10 cellular contexts compared by ENCODE assay signal in the genomic region with DNA sequence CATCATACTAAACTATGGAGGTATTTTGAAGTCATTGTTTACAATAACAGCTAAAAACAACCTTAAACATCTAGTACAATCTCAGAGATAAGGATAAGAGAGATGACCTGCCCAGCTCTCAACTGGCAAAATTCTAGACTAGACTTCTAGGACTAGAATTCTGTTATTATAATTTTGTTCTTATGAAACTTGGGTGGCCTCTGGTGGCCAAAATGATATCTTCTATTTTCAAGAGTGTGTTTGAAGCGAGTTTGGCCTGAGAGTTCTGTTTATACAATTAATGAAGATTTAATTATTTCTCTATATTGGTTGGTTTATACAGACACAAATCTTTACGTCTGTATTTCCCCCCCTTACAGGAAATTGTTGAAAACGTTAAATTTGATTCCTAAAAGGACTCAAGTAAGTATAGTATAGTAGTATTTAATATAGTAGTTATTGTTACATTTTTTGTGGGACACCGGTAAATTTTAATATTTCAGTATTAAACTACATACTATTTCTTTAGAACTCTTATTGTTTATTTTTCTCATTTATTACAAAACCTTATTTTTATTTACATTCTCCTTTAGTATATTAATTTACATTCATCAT. TPM values are rescaled to one million over a fixed set of nuclear protein-coding genes. Genes with fewer than 3 reads are reported as not detected.
DNase-seq lines count a peak whose midpoint lies in the region; ATAC-seq, FAIRE-seq and TF ChIP-seq lines count a peak whose summit lies in the region.
"Had no signal": no experiment of that assay in that cellular context is flagged by ENCODE, and none has a peak within 500 bp of the region (broad histone marks: within the 10 kb centered on the region; RNA-seq: fewer than 3 reads in every experiment).

No MANE protein-coding gene starts in this region.

- BruUV-seq in OCI-LY7 (replicated peaks; lab: Mats Ljungman, UMichigan): no TSS peak

- no peaks in the 10 kb centered on the region for H3K9me3 ChIP-seq in OCI-LY7 (ENCODE audit: low read length)
- H3K9me3 ChIP-seq in lung (ENCODE audit: control insufficient read depth in 2 of 2, insufficient read depth in 1 of 2, low read length in 1 of 2): no peaks in the 10 kb centered on the region

- no peaks in the 10 kb centered on the region for H3K9me3 Mint-ChIP-seq in WTC11
- H3K9me3 Mint-ChIP-seq: activated naive CD8-positive, alpha-beta T cell treated with anti-CD3 and anti-CD28 coated beads, Interleukin-2, amount 10 ng/mL, durations not matched to agents 7 days and 5 days; CD8-positive, alpha-beta memory T cell had no signal

- H3K4me1 Mint-ChIP-seq in WTC11: peaks cover 53% of the 10 kb centered on the region

- intact Hi-C loops in OCI-LY7 (cut with micrococcal nuclease; ENCODE audit: unreplicated experiment): loop anchor here (2.0 kb wide), 2 partner anchors 204 to 308 kb away; no protein-coding TSS in a partner anchor

- H3K4me3 ChIP-seq in OCI-LY7 (ENCODE audit: low read depth, low read length, poor library complexity, severe bottlenecking): no peak overlapping the region
- no peak overlapping the region for H3K4me3 ChIP-seq in lung

- H3K27me3 ChIP-seq in lung (ENCODE audit: control insufficient read depth, insufficient read depth): no peaks in the 10 kb centered on the region

- H4K20me1 ChIP-seq in OCI-LY7 (ENCODE audit: insufficient read depth, low read length): peaks cover 50% of the 10 kb centered on the region

- POLR2A ChIA-PET in OCI-LY7 (lab: Charles Lee): interaction anchor here (1.1 kb wide), 1 partner anchor 93 kb away, joined by 4 read pairs; no protein-coding TSS in a partner anchor
- POLR2A ChIA-PET in WTC11 (lab: Charles Lee): no interaction called here

- H3K4me3 Mint-ChIP-seq in WTC11: no peak overlapping the region
- H3K4me3 Mint-ChIP-seq: activated naive CD8-positive, alpha-beta T cell treated with anti-CD3 and anti-CD28 coated beads, Interleukin-2, amount 10 ng/mL, durations not matched to agents 7 days and 5 days; CD8-positive, alpha-beta memory T cell had no signal

- WGBS in lung, 2 donors: 35 to 36% methylated on average over 4 of the region's 4 CpGs

- peaks cover 98% of the 10 kb centered on the region for H3K79me2 ChIP-seq in OCI-LY7 (ENCODE audit: insufficient read depth, low read depth, low read length)

- CTCF ChIA-PET in OCI-LY7 (lab: Charles Lee; ENCODE audit: unreplicated experiment) (no interaction called here), WTC11 (lab: Charles Lee) (interaction anchor here (1.0 to 1.8 kb wide), 3 partner anchors 8 to 187 kb away, joined by 3 to 4 read pairs (median 3); partner anchors contain the start of gene GXYLT1)

- no peaks in the 10 kb centered on the region for H3K27me3 Mint-ChIP-seq in WTC11 (ENCODE audit: low read depth)
- H3K27me3 Mint-ChIP-seq: activated naive CD8-positive, alpha-beta T cell treated with anti-CD3 and anti-CD28 coated beads, Interleukin-2, amount 10 ng/mL, durations not matched to agents 7 days and 5 days; CD8-positive, alpha-beta memory T cell had no signal

- peaks cover 42% of the 10 kb centered on the region for H3K4me1 ChIP-seq in OCI-LY7 (ENCODE audit: insufficient read depth, low read length, poor library complexity, severe bottlenecking)
- peaks cover 3 to 4% of the 10 kb centered on the region in 2 donors for H3K4me1 ChIP-seq in lung (ENCODE audit: control insufficient read depth in 2 of 2, insufficient read depth in 2 of 2, low read length in 2 of 2)

- peak; percentile 14 for FAIRE-seq in colon (lab: Jason Lieb, UNC)

- peak; percentile 17 to 34 for DNase-seq in NCI-H2081 (lab: John Stamatoyannopoulos, UW)
- DNase-seq in NCI-H2081 treated with DMSO at 0.1 percent for 48 hours (lab: John Stamatoyannopoulos, UW): no peak
- DNase-seq in HT1080 (ENCODE audit: low read depth): peak; percentile 37
- peak; percentile 58 for DNase-seq in OCI-LY7 (ENCODE audit: low spot score)
- DNase-seq in lung (ENCODE audit: low spot score): no peak
- no peak for DNase-seq in WTC11 (ENCODE audit: low spot score)
- DNase-seq: activated naive CD8-positive, alpha-beta T cell treated with anti-CD3 and anti-CD28 coated beads, Interleukin-2, amount 10 ng/mL, durations not matched to agents 7 days and 5 days had no signal

- peak; percentile 88 for TF ChIP-seq CTCF in OCI-LY7 (conservative IDR thresholded peaks at IDR 0.05; ENCODE audit: low read length)
- peak; percentile 47 for TF ChIP-seq CTCF in lung (IDR thresholded peaks at IDR 0.05; ENCODE audit: control extremely low read depth, extremely low read depth)
- no peak for TF ChIP-seq CTCF in WTC11 (IDR thresholded peaks at IDR 0.05)

- H3K9me2 ChIP-seq in OCI-LY7 (ENCODE audit: insufficient read depth, low read length): no peaks in the 10 kb centered on the region

- H3K27ac Mint-ChIP-seq in WTC11: no peak overlapping the region
- H3K27ac Mint-ChIP-seq: activated naive CD8-positive, alpha-beta T cell treated with anti-CD3 and anti-CD28 coated beads, Interleukin-2, amount 10 ng/mL, durations not matched to agents 7 days and 5 days had no signal

- H3K27ac ChIP-seq in OCI-LY7 (ENCODE audit: low read depth, low read length, poor library complexity, severe bottlenecking) (no peak overlapping the region), lung (ENCODE audit: low read depth in 1 of 2, low read length in 1 of 2) (no peak overlapping the region)

- H3K36me3 Mint-ChIP-seq in WTC11: peaks cover 5% of the 10 kb centered on the region

- peak overlapping the region; percentile 12; the same call in 1 of the 2 replicates for H3K4me2 ChIP-seq in OCI-LY7 (ENCODE audit: low read length)

- ATAC-seq in GM19467 (IDR thresholded peaks at IDR 0.05; ENCODE audit: unreplicated experiment) (peak; percentile 58), lung (ENCODE audit: insufficient read depth, low FRiP score) (no peak), WTC11 (no peak)

- H3K36me3 ChIP-seq in OCI-LY7 (ENCODE audit: insufficient read depth, low read length): peaks cover 43% of the 10 kb centered on the region
- peaks cover 2 to 5% of the 10 kb centered on the region in 2 donors for H3K36me3 ChIP-seq in lung (ENCODE audit: control insufficient read depth in 2 of 2, insufficient read depth in 2 of 2, low read length in 2 of 2)

- no peak overlapping the region for H2AFZ ChIP-seq in OCI-LY7 (ENCODE audit: low read length)

TF ChIP-seq in WTC11, 78 proteins besides CTCF, POLR2A, EP300 and RAD21:
- TF ChIP-seq RORB (CRISPR knock-in tag; IDR thresholded peaks at IDR 0.05) (no peak), ERG (CRISPR knock-in tag; IDR thresholded peaks at IDR 0.05) (no peak), TCF7 (CRISPR knock-in tag; IDR thresholded peaks at IDR 0.05; ENCODE audit: low read depth) (no peak), STAT6 (CRISPR knock-in tag; conservative IDR thresholded peaks at IDR 0.05; ENCODE audit: low read depth) (no peak), OVOL2 (CRISPR knock-in tag; IDR thresholded peaks at IDR 0.05; ENCODE audit: borderline replicate concordance) (no peak)
- TF ChIP-seq, protein P1, sequence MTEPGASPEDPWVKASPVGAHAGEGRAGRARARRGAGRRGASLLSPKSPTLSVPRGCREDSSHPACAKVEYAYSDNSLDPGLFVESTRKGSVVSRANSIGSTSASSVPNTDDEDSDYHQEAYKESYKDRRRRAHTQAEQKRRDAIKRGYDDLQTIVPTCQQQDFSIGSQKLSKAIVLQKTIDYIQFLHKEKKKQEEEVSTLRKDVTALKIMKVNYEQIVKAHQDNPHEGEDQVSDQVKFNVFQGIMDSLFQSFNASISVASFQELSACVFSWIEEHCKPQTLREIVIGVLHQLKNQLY (CRISPR knock-in tag; IDR thresholded peaks at IDR 0.05): no peak

RNA-seq across cellular contexts. Expression of gene PPHLN1, which starts 6.4 kb away (rescaled TPM):
- 66.2 and 68.8 TPM in 2 replicates for total RNA-seq in HT1080 (2014; rRNA removed; shearing (Covaris generic))
- polyA plus RNA-seq in HT1080 (2015; cell fraction: cytosol; rRNA removed): 72.9 and 91.1 TPM in 2 replicates
- 126 and 142 TPM in 2 replicates for polyA plus RNA-seq in HT1080 (2015; cell fraction: nucleus; rRNA removed)
- total RNA-seq in OCI-LY7 (2014; rRNA removed; shearing (Covaris generic)): 97.6 and 115 TPM in 2 replicates
- total RNA-seq in OCI-LY7 (2022) (90.2 and 95.3 TPM in 2 replicates), lung (10 to 100 TPM; 38.1 to 72.5 TPM), WTC11 (2021) (61.1 to 64.6 TPM (median 61.7 TPM) in 3 replicates)
- polyA plus RNA-seq in lung: 10 to 100 TPM; 26.5 to 30.4 TPM

RNA-seq across cellular contexts. Expression of gene ZCRB1, which starts 6.5 kb away (rescaled TPM):
- 55.3 and 59.0 TPM in 2 replicates for total RNA-seq in HT1080 (2014; rRNA removed; shearing (Covaris generic))
- polyA plus RNA-seq in HT1080 (2015; cell fraction: cytosol; rRNA removed): 41.9 and 55.9 TPM in 2 replicates
- 14.5 and 18.8 TPM in 2 replicates for polyA plus RNA-seq in HT1080 (2015; cell fraction: nucleus; rRNA removed)
- 25.7 and 29.7 TPM in 2 replicates for total RNA-seq in OCI-LY7 (2014; rRNA removed; shearing (Covaris generic))
- 56.0 and 68.5 TPM in 2 replicates for total RNA-seq in OCI-LY7 (2022)
- 10 to 100 TPM; 16.7 to 40.0 TPM for total RNA-seq in lung
- polyA plus RNA-seq in lung: 10 to 100 TPM; 19.6 to 37.6 TPM
- 58.3 to 66.5 TPM (median 64.3 TPM) in 3 replicates for total RNA-seq in WTC11 (2021)

Comparison
In these comparisons a context has a peak if more than half of its experiments do, and no peak if none do; other contexts are left out.
1. DNase-seq: peak in NCI-H2081 (2 of 2), HT1080 (single experiment) and OCI-LY7 (single experiment); none in NCI-H2081 treated with DMSO at 0.1 percent for 48 hours (single experiment), lung (single experiment) and WTC11 (single experiment).